In the genomic region with DNA sequence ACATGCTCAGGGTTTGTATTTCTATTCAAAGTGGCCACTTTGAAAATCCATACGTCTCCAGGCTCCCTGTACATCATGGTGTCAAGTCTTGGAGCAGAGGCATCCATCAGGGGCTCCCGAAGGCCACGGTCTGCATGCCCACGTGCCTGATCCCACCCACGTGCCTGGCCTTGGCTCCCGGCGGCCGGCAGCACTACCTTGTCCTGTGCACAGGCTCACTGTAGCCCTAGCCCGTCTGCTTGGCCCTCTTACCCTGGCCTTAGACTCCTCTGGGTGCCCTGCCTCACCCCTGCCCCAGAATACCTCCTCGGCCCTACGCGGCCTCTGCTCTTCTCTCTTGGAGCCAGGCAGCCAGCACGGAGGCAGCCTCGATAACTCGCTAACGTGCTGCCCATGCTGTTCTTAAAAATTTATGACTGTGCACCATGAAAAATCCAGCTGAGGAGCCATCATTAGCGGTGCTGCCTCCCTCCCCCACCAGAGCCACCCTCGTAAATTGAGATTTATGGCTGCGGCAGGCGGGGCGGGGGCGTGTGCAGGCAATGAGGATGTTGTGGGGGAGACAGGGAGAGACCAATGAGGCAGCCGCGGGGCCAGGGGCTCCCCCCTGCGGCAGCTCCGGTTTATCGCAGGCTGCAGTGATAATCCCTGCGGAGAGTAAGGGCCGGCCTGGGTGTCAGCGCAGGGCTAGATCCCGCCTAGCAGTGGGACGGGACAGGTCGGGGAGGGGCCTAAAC, we compare ENCODE assay signal across 1 cellular context.
TF ChIP-seq lines count a peak whose summit lies in the region.

No MANE protein-coding gene starts in this region.

TF ChIP-seq in HEK293, 187 proteins besides CTCF, POLR2A, EP300 and RAD21 (continued from another document):
- TF ChIP-seq, protein P1, sequence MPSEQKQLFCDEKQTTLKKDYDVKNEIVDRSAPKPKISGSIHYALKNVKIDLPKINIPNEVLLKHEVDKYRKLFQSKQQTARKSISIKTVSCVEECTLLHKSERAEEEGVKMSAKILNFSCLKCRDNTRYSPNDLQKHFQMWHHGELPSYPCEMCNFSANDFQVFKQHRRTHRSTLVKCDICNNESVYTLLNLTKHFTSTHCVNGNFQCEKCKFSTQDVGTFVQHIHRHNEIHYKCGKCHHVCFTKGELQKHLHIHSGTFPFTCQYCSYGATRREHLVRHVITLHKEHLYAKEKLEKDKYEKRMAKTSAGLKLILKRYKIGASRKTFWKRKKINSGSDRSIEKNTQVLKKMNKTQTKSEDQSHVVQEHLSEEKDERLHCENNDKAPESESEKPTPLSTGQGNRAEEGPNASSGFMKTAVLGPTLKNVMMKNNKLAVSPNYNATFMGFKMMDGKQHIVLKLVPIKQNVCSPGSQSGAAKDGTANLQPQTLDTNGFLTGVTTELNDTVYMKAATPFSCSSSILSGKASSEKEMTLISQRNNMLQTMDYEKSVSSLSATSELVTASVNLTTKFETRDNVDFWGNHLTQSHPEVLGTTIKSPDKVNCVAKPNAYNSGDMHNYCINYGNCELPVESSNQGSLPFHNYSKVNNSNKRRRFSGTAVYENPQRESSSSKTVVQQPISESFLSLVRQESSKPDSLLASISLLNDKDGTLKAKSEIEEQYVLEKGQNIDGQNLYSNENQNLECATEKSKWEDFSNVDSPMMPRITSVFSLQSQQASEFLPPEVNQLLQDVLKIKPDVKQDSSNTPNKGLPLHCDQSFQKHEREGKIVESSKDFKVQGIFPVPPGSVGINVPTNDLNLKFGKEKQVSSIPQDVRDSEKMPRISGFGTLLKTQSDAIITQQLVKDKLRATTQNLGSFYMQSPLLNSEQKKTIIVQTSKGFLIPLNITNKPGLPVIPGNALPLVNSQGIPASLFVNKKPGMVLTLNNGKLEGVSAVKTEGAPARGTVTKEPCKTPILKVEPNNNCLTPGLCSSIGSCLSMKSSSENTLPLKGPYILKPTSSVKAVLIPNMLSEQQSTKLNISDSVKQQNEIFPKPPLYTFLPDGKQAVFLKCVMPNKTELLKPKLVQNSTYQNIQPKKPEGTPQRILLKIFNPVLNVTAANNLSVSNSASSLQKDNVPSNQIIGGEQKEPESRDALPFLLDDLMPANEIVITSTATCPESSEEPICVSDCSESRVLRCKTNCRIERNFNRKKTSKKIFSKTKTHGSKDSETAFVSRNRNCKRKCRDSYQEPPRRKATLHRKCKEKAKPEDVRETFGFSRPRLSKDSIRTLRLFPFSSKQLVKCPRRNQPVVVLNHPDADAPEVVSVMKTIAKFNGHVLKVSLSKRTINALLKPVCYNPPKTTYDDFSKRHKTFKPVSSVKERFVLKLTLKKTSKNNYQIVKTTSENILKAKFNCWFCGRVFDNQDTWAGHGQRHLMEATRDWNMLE (tag by site-specific recombination; conservative IDR thresholded peaks at IDR 0.05; ENCODE audit: low read depth) = no peak
- TF ChIP-seq ZNF214 (tag by site-specific recombination; IDR thresholded peaks at IDR 0.05; ENCODE audit: borderline replicate concordance) = no peak
- TF ChIP-seq, protein P2, sequence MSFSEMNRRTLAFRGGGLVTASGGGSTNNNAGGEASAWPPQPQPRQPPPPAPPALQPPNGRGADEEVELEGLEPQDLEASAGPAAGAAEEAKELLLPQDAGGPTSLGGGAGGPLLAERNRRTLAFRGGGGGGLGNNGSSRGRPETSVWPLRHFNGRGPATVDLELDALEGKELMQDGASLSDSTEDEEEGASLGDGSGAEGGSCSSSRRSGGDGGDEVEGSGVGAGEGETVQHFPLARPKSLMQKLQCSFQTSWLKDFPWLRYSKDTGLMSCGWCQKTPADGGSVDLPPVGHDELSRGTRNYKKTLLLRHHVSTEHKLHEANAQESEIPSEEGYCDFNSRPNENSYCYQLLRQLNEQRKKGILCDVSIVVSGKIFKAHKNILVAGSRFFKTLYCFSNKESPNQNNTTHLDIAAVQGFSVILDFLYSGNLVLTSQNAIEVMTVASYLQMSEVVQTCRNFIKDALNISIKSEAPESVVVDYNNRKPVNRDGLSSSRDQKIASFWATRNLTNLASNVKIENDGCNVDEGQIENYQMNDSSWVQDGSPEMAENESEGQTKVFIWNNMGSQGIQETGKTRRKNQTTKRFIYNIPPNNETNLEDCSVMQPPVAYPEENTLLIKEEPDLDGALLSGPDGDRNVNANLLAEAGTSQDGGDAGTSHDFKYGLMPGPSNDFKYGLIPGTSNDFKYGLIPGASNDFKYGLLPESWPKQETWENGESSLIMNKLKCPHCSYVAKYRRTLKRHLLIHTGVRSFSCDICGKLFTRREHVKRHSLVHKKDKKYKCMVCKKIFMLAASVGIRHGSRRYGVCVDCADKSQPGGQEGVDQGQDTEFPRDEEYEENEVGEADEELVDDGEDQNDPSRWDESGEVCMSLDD (tag by site-specific recombination; IDR thresholded peaks at IDR 0.05) = peak; percentile 63; the same call in 1 of the 2 replicates
- TF ChIP-seq, protein P3, sequence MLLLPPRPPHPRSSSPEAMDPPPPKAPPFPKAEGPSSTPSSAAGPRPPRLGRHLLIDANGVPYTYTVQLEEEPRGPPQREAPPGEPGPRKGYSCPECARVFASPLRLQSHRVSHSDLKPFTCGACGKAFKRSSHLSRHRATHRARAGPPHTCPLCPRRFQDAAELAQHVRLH (tag by site-specific recombination; IDR thresholded peaks at IDR 0.05) = peak; percentile 91
